ENCODE assay signal across 9 cellular contexts in genomic region chr1:90616395-90616794, GRCh38.
DNase-seq lines count a peak whose midpoint lies in the region; ATAC-seq and TF ChIP-seq lines count a peak whose summit lies in the region.
"Had no signal": no experiment of that assay in that cellular context is flagged by ENCODE, and none has a peak within 500 bp of the region (broad histone marks: within the 10 kb centered on the region; RNA-seq: fewer than 3 reads in every experiment).

No MANE protein-coding gene starts in this region.

- DNase-seq in GM06990 (ENCODE audit: extremely low read depth, insufficient read length) (no peak), M059J (ENCODE audit: low read depth) (peak; percentile 16), medulla oblongata (ENCODE audit: extremely low spot score) (peak; percentile 17), T-helper 17 cell (no peak)

- no peaks in the 10 kb centered on the region for H3K27me3 ChIP-seq in GM06990 (replicated peaks; ENCODE audit: control insufficient read depth, insufficient read depth, low read length)

- H3K4me3 ChIP-seq in GM06990 (replicated peaks; ENCODE audit: low read depth, low read length) = no peak overlapping the region

- H3K27ac ChIP-seq in VCaP = no peak overlapping the region

- TF ChIP-seq CTCF in GM06990 (IDR thresholded peaks at IDR 0.05; ENCODE audit: insufficient read depth, low read length, poor library complexity, severe bottlenecking) = peak; percentile 52
- TF ChIP-seq CTCF in VCaP (conservative IDR thresholded peaks at IDR 0.05) = peak; percentile 32; the same call in 1 of the 2 replicates

- ATAC-seq in GM19324 (IDR thresholded peaks at IDR 0.05; ENCODE audit: low FRiP score, unreplicated experiment) (no peak), GM21515 (IDR thresholded peaks at IDR 0.05; ENCODE audit: unreplicated experiment) (no peak), T-helper 17 cell (no peak), HG02571 (IDR thresholded peaks at IDR 0.05; ENCODE audit: unreplicated experiment) (no peak)

- peaks cover 22% of the 10 kb centered on the region for H3K27me3 Mint-ChIP-seq in T-helper 17 cell

- no peak overlapping the region for H3K27ac Mint-ChIP-seq in T-helper 17 cell
- H3K27ac Mint-ChIP-seq: nephron had no signal

- no peak overlapping the region for H3K4me3 Mint-ChIP-seq in T-helper 17 cell
- H3K4me3 Mint-ChIP-seq: nephron had no signal

- no peaks in the 10 kb centered on the region for H3K36me3 ChIP-seq in GM06990 (ENCODE audit: control insufficient read depth, insufficient read depth, low read length)

- H3K4me1 Mint-ChIP-seq in T-helper 17 cell = no peaks in the 10 kb centered on the region
- H3K4me1 Mint-ChIP-seq: nephron had no signal

- H3K9me3 ChIP-seq in T-helper 17 cell (ENCODE audit: control insufficient read depth, low read length, poor library complexity, severe bottlenecking) = no peaks in the 10 kb centered on the region

- H3K36me3 Mint-ChIP-seq in T-helper 17 cell (ENCODE audit: low read depth) = no peaks in the 10 kb centered on the region

Comparison
In these comparisons a context has a peak if more than half of its experiments do, and no peak if none do; other contexts are left out.
1. DNase-seq: peak in M059J (single experiment) and medulla oblongata (single experiment); none in GM06990 (single experiment) and T-helper 17 cell (0 of 3).